Comparison of ENCODE assay signal across 17 cellular contexts in genomic region chr22:35910013-35910860, GRCh38.
DNase-seq lines count a peak whose midpoint lies in the region; ATAC-seq and TF ChIP-seq lines count a peak whose summit lies in the region.
"Had no signal": no experiment of that assay in that cellular context is flagged by ENCODE, and none has a peak within 500 bp of the region (broad histone marks: within the 10 kb centered on the region; RNA-seq: fewer than 3 reads in every experiment).

No MANE protein-coding gene starts in this region.

- no peak overlapping the region for H3K4ac ChIP-seq in neuronal stem cell (ENCODE audit: low read length)

- H3K23ac ChIP-seq in neuronal stem cell (ENCODE audit: low read depth, low read length, poor library complexity): no peak overlapping the region

- no peak overlapping the region for H2BK120ac ChIP-seq in neuronal stem cell (ENCODE audit: low read depth, low read length)

- H3K4me1 ChIP-seq in gastroesophageal sphincter (peaks cover 14 to 62% (median 17%) of the 10 kb centered on the region in 3 donors), neuronal stem cell (ENCODE audit: control insufficient read depth in 2 of 2, insufficient read depth in 1 of 2, low read depth in 1 of 2, low read length in 2 of 2) (peaks cover 8% of the 10 kb centered on the region in 2 donors)

- H3K27ac Mint-ChIP-seq in activated CD4-positive, alpha-beta memory T cell treated with anti-CD3 and anti-CD28 coated beads, Interleukin-2, amount 10 ng/mL, durations not matched to agents 7 days and 5 days: no peak overlapping the region
- H3K27ac Mint-ChIP-seq: activated T-helper 1 cell treated with anti-CD3 and anti-CD28 coated beads, Interleukin-12 subunit alpha, Interleukin-12 subunit beta, Interleukin-2, Interleukin-4 antibody, amounts not matched to agents 30 ng/mL and 10 ng/mL and 1 ng/mL, durations not matched to agents 14 hours and 24 hours and 36 hours; B cell; stimulated activated effector memory CD8-positive, alpha-beta T cell treated with anti-CD3 and anti-CD28 coated beads, Interleukin-12 subunit alpha, Interleukin-12 subunit beta, amount 100 ng/mL, for 72 hours; T-helper 2 cell treated with Interferon-gamma antibody and Interleukin-4, amounts not matched to agents 5 μg/mL and 100 μg/mL, for 36 hours had no signal

- no peak for ATAC-seq in gastroesophageal sphincter
- no peak for ATAC-seq in GM18511 (IDR thresholded peaks at IDR 0.05; ENCODE audit: unreplicated experiment)
- no peak for ATAC-seq in GM18861 (IDR thresholded peaks at IDR 0.05; ENCODE audit: unreplicated experiment)
- ATAC-seq in HG03280 (IDR thresholded peaks at IDR 0.05; ENCODE audit: unreplicated experiment): no peak
- ATAC-seq: left lung; stimulated activated effector memory CD8-positive, alpha-beta T cell treated with anti-CD3 and anti-CD28 coated beads, Interleukin-12 subunit alpha, Interleukin-12 subunit beta, amount 100 ng/mL, for 72 hours had no signal

- no peak for TF ChIP-seq CTCF in gastroesophageal sphincter (IDR thresholded peaks at IDR 0.05)

- no peak overlapping the region for H2BK12ac ChIP-seq in neuronal stem cell (ENCODE audit: low read length)

- DNase-seq in ELR (ENCODE audit: low read depth) (peak; percentile 66), RPMI7951 (ENCODE audit: low read depth) (peak; percentile 13), neuronal stem cell (ENCODE audit: low spot score) (no peak)
- no peak for DNase-seq in activated CD4-positive, alpha-beta memory T cell treated with anti-CD3 and anti-CD28 coated beads, Interleukin-2, amount 10 ng/mL, durations not matched to agents 7 days and 5 days
- DNase-seq: effector CD8-positive, alpha-beta T cell; left lung; MM.1S; NCI-H1694 treated with DMSO at 0.1 percent for 48 hours; NCI-H446 had no signal

- no peak overlapping the region for H2AFZ ChIP-seq in neuronal stem cell (ENCODE audit: low read length)

- H3K36me3 ChIP-seq in gastroesophageal sphincter: no peaks in the 10 kb centered on the region
- H3K36me3 ChIP-seq in neuronal stem cell (replicated peaks in 1 of 2; ENCODE audit: control insufficient read depth in 2 of 2, insufficient read depth in 2 of 2, low read length in 2 of 2): no peaks in the 10 kb centered on the region
- H3K36me3 ChIP-seq: left lung had no signal

- H3K9ac ChIP-seq in neuronal stem cell (ENCODE audit: low read depth, low read length, poor library complexity): no peak overlapping the region

- POLR2A ChIA-PET in activated CD4-positive, alpha-beta memory T cell treated with anti-CD3 and anti-CD28 coated beads, Interleukin-2, amount 10 ng/mL, durations not matched to agents 7 days and 5 days (lab: Charles Lee): no interaction called here

- no peak overlapping the region for H2AK5ac ChIP-seq in neuronal stem cell (ENCODE audit: low read depth, low read length)

- peaks cover 2% of the 10 kb centered on the region for H3K27me3 Mint-ChIP-seq in activated CD4-positive, alpha-beta memory T cell treated with anti-CD3 and anti-CD28 coated beads, Interleukin-2, amount 10 ng/mL, durations not matched to agents 7 days and 5 days

- H2BK5ac ChIP-seq in neuronal stem cell (ENCODE audit: low read length): no peak overlapping the region

- H3K18ac ChIP-seq in neuronal stem cell (ENCODE audit: low read length): no peak overlapping the region

- H3K9me3 ChIP-seq in gastroesophageal sphincter: no peaks in the 10 kb centered on the region
- no peaks in the 10 kb centered on the region for H3K9me3 ChIP-seq in neuronal stem cell (replicated peaks in 1 of 2; ENCODE audit: control insufficient read depth in 2 of 2, insufficient read depth in 1 of 2, low read depth in 1 of 2, low read length in 2 of 2)
- H3K9me3 ChIP-seq: left lung had no signal

- H4K8ac ChIP-seq in neuronal stem cell (ENCODE audit: low read depth, low read length): no peak overlapping the region

- H3K4me3 Mint-ChIP-seq in activated CD4-positive, alpha-beta memory T cell treated with anti-CD3 and anti-CD28 coated beads, Interleukin-2, amount 10 ng/mL, durations not matched to agents 7 days and 5 days: no peak overlapping the region
- H3K4me3 Mint-ChIP-seq: activated T-helper 1 cell treated with anti-CD3 and anti-CD28 coated beads, Interleukin-12 subunit alpha, Interleukin-12 subunit beta, Interleukin-2, Interleukin-4 antibody, amounts not matched to agents 30 ng/mL and 10 ng/mL and 1 ng/mL, durations not matched to agents 14 hours and 24 hours and 36 hours; B cell; stimulated activated effector memory CD8-positive, alpha-beta T cell treated with anti-CD3 and anti-CD28 coated beads, Interleukin-12 subunit alpha, Interleukin-12 subunit beta, amount 100 ng/mL, for 72 hours; T-helper 2 cell treated with Interferon-gamma antibody and Interleukin-4, amounts not matched to agents 5 μg/mL and 100 μg/mL, for 36 hours had no signal

- no peak for TF ChIP-seq POLR2A in gastroesophageal sphincter (IDR thresholded peaks at IDR 0.05)

- no peaks in the 10 kb centered on the region for H3K9me3 Mint-ChIP-seq in activated CD4-positive, alpha-beta memory T cell treated with anti-CD3 and anti-CD28 coated beads, Interleukin-2, amount 10 ng/mL, durations not matched to agents 7 days and 5 days
- H3K9me3 Mint-ChIP-seq: activated T-helper 1 cell treated with anti-CD3 and anti-CD28 coated beads, Interleukin-12 subunit alpha, Interleukin-12 subunit beta, Interleukin-2, Interleukin-4 antibody, amounts not matched to agents 30 ng/mL and 10 ng/mL and 1 ng/mL, durations not matched to agents 14 hours and 24 hours and 36 hours; stimulated activated effector memory CD8-positive, alpha-beta T cell treated with anti-CD3 and anti-CD28 coated beads, Interleukin-12 subunit alpha, Interleukin-12 subunit beta, amount 100 ng/mL, for 72 hours; T-helper 2 cell treated with Interferon-gamma antibody and Interleukin-4, amounts not matched to agents 5 μg/mL and 100 μg/mL, for 36 hours had no signal

- H2BK15ac ChIP-seq in neuronal stem cell (ENCODE audit: low read length): no peak overlapping the region

- CTCF ChIA-PET in activated CD4-positive, alpha-beta memory T cell treated with anti-CD3 and anti-CD28 coated beads, Interleukin-2, amount 10 ng/mL, durations not matched to agents 7 days and 5 days (lab: Charles Lee): no interaction called here

- WGBS in gastroesophageal sphincter (ENCODE audit: low coverage in 1 of 2), 2 donors: 28 to 37% methylated on average over 4 of the region's 4 CpGs
- no CpG with 5 or more reads among the region's 4 CpGs for WGBS in neuronal stem cell (ENCODE audit: extremely low coverage in 2 of 2, insufficient read length in 2 of 2, insufficient replicate concordance in 1 of 2), 2 donors

- H3K4me3 ChIP-seq in gastroesophageal sphincter (no peak overlapping the region), neuronal stem cell (ENCODE audit: low read length in 2 of 2) (no peak overlapping the region)
- H3K4me3 ChIP-seq: left lung had no signal

- no peak overlapping the region for H4K91ac ChIP-seq in neuronal stem cell (ENCODE audit: low read depth, low read length, poor library complexity)

- H3K4me1 Mint-ChIP-seq in activated CD4-positive, alpha-beta memory T cell treated with anti-CD3 and anti-CD28 coated beads, Interleukin-2, amount 10 ng/mL, durations not matched to agents 7 days and 5 days: peaks cover 3% of the 10 kb centered on the region

- H3K79me1 ChIP-seq in neuronal stem cell (ENCODE audit: low read depth, low read length): peaks cover 4% of the 10 kb centered on the region

- H3K27ac ChIP-seq in gastroesophageal sphincter: peak overlapping the region in 3 of 4 donors; percentile 30 to 61 (median 41)
- H3K27ac ChIP-seq in neuronal stem cell (replicated peaks; ENCODE audit: low read length): peak overlapping the region; percentile 42
- H3K27ac ChIP-seq: left lung had no signal

- no peak overlapping the region for H3K4me2 ChIP-seq in neuronal stem cell (ENCODE audit: insufficient read depth, low read length, poor library complexity, severe bottlenecking)

- no peak for TF ChIP-seq EP300 in gastroesophageal sphincter (IDR thresholded peaks at IDR 0.05)

- no peak overlapping the region for H3K14ac ChIP-seq in neuronal stem cell (ENCODE audit: low read length)

- no peaks in the 10 kb centered on the region for H3K27me3 ChIP-seq in gastroesophageal sphincter
- no peaks in the 10 kb centered on the region for H3K27me3 ChIP-seq in neuronal stem cell (ENCODE audit: control insufficient read depth in 3 of 3, insufficient read depth in 3 of 3, low read depth in 1 of 3, low read length in 3 of 3)
- H3K27me3 ChIP-seq: left lung had no signal

- no peaks in the 10 kb centered on the region for H3K36me3 Mint-ChIP-seq in activated CD4-positive, alpha-beta memory T cell treated with anti-CD3 and anti-CD28 coated beads, Interleukin-2, amount 10 ng/mL, durations not matched to agents 7 days and 5 days (ENCODE audit: low read depth)
- H3K36me3 Mint-ChIP-seq: stimulated activated effector memory CD8-positive, alpha-beta T cell treated with anti-CD3 and anti-CD28 coated beads, Interleukin-12 subunit alpha, Interleukin-12 subunit beta, amount 100 ng/mL, for 72 hours had no signal

Comparison
In these comparisons a context has a peak if more than half of its experiments do, and no peak if none do; other contexts are left out.
1. DNase-seq: peak in ELR (single experiment) and RPMI7951 (single experiment); none in neuronal stem cell (single experiment) and activated CD4-positive, alpha-beta memory T cell treated with anti-CD3 and anti-CD28 coated beads, Interleukin-2, amount 10 ng/mL, durations not matched to agents 7 days and 5 days (single experiment).